ENCODE assay signal across 21 cellular contexts in the genomic region with DNA sequence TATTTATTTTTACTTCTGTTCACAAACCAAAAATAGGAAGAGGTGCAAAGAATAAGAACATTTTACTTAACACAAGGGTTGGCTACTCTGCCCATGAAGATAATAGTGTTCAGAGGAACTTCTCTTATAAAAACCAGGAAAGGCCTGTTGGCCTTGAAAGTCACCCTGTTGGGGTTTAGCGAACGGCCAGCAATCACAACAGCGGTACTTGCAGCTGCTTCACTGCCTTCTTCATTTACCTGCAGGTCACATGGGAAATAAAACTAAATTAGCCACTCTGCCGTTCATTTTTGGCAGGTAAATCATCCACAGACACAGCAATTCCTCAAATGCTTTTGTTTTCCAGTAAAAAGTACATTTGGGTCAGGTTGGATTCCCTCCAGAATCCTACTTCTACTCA. TPM values are rescaled to one million over a fixed set of nuclear protein-coding genes. Genes with fewer than 3 reads are reported as not detected.
"Had no signal": no experiment of that assay in that cellular context is flagged by ENCODE, and none has a peak within 500 bp of the region (broad histone marks: within the 10 kb centered on the region; RNA-seq: fewer than 3 reads in every experiment).

No MANE protein-coding gene starts in this region.

- H3K9me3 ChIP-seq: MG63 had no signal

- H3K4me3 ChIP-seq: MG63, PC-9 had no signal

- H3K27ac ChIP-seq: PC-9 had no signal

- H3K27me3 ChIP-seq: MG63 had no signal

- DNase-seq: activated B cell treated with CpG ODN at 0.5 μM for 24 hours; activated CD4-positive, alpha-beta T cell treated with anti-CD3 and anti-CD28 coated beads for 1 hour; activated CD4-positive, alpha-beta T cell treated with anti-CD3 and anti-CD28 coated beads, Interleukin-2, amount 10 ng/mL, durations not matched to agents 24 days and 14 days; activated CD4-positive, alpha-beta T cell treated with anti-CD3 and anti-CD28 coated beads, Interleukin-2, amount 50 U/mL, for 48 hours; activated CD8-positive, alpha-beta memory T cell treated with anti-CD3 and anti-CD28 coated beads, Interleukin-2, amount 10 ng/mL, durations not matched to agents 7 days and 5 days; activated gamma-delta T cell treated with Interleukin-2 at 50 U/mL for 16 hours; activated naive CD4-positive, alpha-beta T cell treated with anti-CD3 and anti-CD28 coated beads, Interleukin-2, amount 10 ng/mL, durations not matched to agents 7 days and 5 days; activated naive CD8-positive, alpha-beta T cell treated with anti-CD3 and anti-CD28 coated beads for 36 hours; activated T-cell treated with anti-CD3 and anti-CD28 coated beads for 4 hours; activated T-cell treated with anti-CD3 and anti-CD28 coated beads, Interleukin-2, amount 50 U/mL, for 48 hours; cerebellar nuclear complex; MG63; MV-4-11; NCI-H146; NCI-H187 treated with DMSO at 0.1 percent for 48 hours; NCI-H510A treated with DMSO at 0.1 percent for 48 hours; NCI-H69; PC-9; SHP77 treated with DMSO at 0.1 percent for 48 hours; T-helper 17 cell; T-helper 9 cell had no signal

- H3K36me3 ChIP-seq: MG63 had no signal

RNA-seq across cellular contexts. Expression of a gene that starts 13.3 kb away (rescaled TPM):
- total RNA-seq: activated CD4-positive, alpha-beta T cell treated with anti-CD3 and anti-CD28 coated beads, Interleukin-2, amount 10 ng/mL, durations not matched to agents 24 days and 14 days; activated CD8-positive, alpha-beta memory T cell treated with anti-CD3 and anti-CD28 coated beads, Interleukin-2, amount 10 ng/mL, durations not matched to agents 7 days and 5 days; activated naive CD8-positive, alpha-beta T cell treated with anti-CD3 and anti-CD28 coated beads for 36 hours; T-helper 17 cell had no signal
